Comparison of ENCODE assay signal across 8 cellular contexts in the genomic region with DNA sequence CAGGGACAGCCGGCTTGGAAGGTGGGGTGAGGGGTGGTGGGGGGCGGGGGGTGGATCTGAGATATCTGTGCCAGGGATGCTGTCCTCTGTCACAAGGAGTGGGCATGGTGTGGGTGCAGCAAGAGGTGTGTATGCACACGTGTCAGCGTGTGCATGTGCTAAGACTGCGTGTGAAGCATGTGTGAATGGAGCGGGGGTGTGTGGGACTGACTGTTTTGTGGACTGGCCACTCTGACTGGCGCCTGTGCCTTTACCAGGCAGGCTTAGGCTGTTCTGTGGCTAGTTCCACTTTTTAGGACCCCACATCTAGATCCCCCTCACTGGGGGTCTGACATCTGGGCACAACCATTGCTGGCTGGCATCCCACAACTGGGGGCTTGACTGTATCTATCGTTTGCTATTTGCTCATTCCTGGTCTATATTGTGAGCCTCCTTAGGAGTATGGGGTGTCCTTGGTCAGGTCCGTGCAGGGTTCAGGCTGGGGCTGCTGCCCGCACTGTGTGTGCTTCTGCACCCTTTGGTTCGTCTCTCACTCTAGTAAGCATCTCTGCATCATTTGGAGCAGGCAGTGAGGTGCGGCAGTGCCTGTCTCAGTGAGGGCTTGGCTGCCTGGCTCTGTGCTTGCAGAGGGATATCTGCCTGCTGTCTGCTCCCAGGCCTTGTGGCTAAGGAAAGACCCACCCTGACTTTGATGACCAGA. TPM values are rescaled to one million over a fixed set of nuclear protein-coding genes. Genes with fewer than 3 reads are reported as not detected.
DNase-seq lines count a peak whose midpoint lies in the region; ATAC-seq and TF ChIP-seq lines count a peak whose summit lies in the region.

No MANE protein-coding gene starts in this region.

- H3K9me3 Mint-ChIP-seq in CD14-positive monocyte (peaks cover 0 to 2% (median 0%) of the 10 kb centered on the region in 7 donors), nephron progenitor cell (no peaks in the 10 kb centered on the region)

- H3K27me3 Mint-ChIP-seq in CD14-positive monocyte (ENCODE audit: low read depth in 3 of 3), result peaks cover 0 to 3% (median 2%) of the 10 kb centered on the region in 3 donors
- H3K27me3 Mint-ChIP-seq in nephron progenitor cell (ENCODE audit: low read depth, poor library complexity), result peaks cover 2% of the 10 kb centered on the region

- H3K4me3 Mint-ChIP-seq in CD14-positive monocyte, result peak overlapping the region; percentile 92 to 97
- peak overlapping the region; percentile 95 for H3K4me3 Mint-ChIP-seq in nephron progenitor cell

- H3K27ac Mint-ChIP-seq in CD14-positive monocyte (peak overlapping the region; percentile 99 to 100 (median 99)), nephron progenitor cell (no peak overlapping the region)

- H3K4me1 Mint-ChIP-seq in CD14-positive monocyte (peaks cover 64% of the 10 kb centered on the region), nephron progenitor cell (peaks cover 80% of the 10 kb centered on the region)

- H3K9me3 ChIP-seq in MG63, result no peaks in the 10 kb centered on the region

- H3K36me3 ChIP-seq in MG63, result peaks cover 36% of the 10 kb centered on the region

- ATAC-seq in GM21825 (IDR thresholded peaks at IDR 0.05; ENCODE audit: unreplicated experiment), result no peak

- intact Hi-C loops in CD14-positive monocyte (cut with micrococcal nuclease), result loop anchor here (2.0 to 5.0 kb wide), 2 partner anchors 73 to 74 kb away; a partner anchor contains a TSS

- DNase-seq in CD14-positive monocyte (ENCODE audit: low spot score), result no peak
- no peak for DNase-seq in MG63
- DNase-seq in dermis blood vessel endothelial cell, result peak; percentile 28
- DNase-seq in nephron progenitor cell, result no peak
- DNase-seq in A172 (ENCODE audit: low spot score), result no peak
- DNase-seq in DMS 273 treated with DMSO at 0.1 percent for 48 hours (lab: John Stamatoyannopoulos, UW), result no peak
- no peak for DNase-seq in pons (ENCODE audit: low spot score)

- no peaks in the 10 kb centered on the region for H3K27me3 ChIP-seq in MG63

- H3K4me3 ChIP-seq in MG63, result peak overlapping the region; percentile 90

- H3K36me3 Mint-ChIP-seq in CD14-positive monocyte (peaks cover 20 to 40% of the 10 kb centered on the region in 2 donors), nephron progenitor cell (ENCODE audit: low read depth) (peaks cover 5% of the 10 kb centered on the region)

- TF ChIP-seq CTCF in CD14-positive monocyte (IDR thresholded peaks at IDR 0.05) (no peak), nephron progenitor cell (IDR thresholded peaks at IDR 0.05) (no peak)

RNA-seq across cellular contexts. Expression of a gene that starts 1.9 kb away (rescaled TPM):
- polyA plus RNA-seq in CD14-positive monocyte, result 100 to 1,000 TPM in 1 of 2 donors, 10 to 100 TPM in 1; 75.0 to 117 TPM
- total RNA-seq in MG63 (2014; rRNA removed; shearing (Covaris generic); ENCODE audit: low replicate concordance), result 119 and 172 TPM in 2 replicates
- 32.0 and 40.4 TPM in 2 replicates for total RNA-seq in dermis blood vessel endothelial cell
- 47.5 and 75.8 TPM in 2 replicates for total RNA-seq in A172 (2014; rRNA removed; shearing (Covaris generic))

RNA-seq across cellular contexts. Expression of a gene that starts 2.1 kb away (rescaled TPM):
- polyA plus RNA-seq in CD14-positive monocyte, result not detected
- 0.10 TPM in 1 of 2 replicates, not detected in the other for total RNA-seq in MG63 (2014; rRNA removed; shearing (Covaris generic); ENCODE audit: low replicate concordance)
- total RNA-seq in dermis blood vessel endothelial cell, result not detected in 2 replicates
- total RNA-seq in A172 (2014; rRNA removed; shearing (Covaris generic)), result 0.41 TPM in 1 of 2 replicates, not detected in the other

RNA-seq across cellular contexts. Expression of a gene that starts 34.3 kb away (rescaled TPM):
- 10 to 100 TPM; 11.9 to 15.9 TPM for polyA plus RNA-seq in CD14-positive monocyte
- total RNA-seq in MG63 (2014; rRNA removed; shearing (Covaris generic); ENCODE audit: low replicate concordance), result 27.9 and 33.5 TPM in 2 replicates
- 1.5 and 2.7 TPM in 2 replicates for total RNA-seq in dermis blood vessel endothelial cell
- total RNA-seq in A172 (2014; rRNA removed; shearing (Covaris generic)), result 35.7 and 41.8 TPM in 2 replicates

RNA-seq across cellular contexts. Expression of a gene that starts 46.3 kb away (rescaled TPM):
- polyA plus RNA-seq in CD14-positive monocyte, result 1 to 10 TPM; 1.5 to 6.3 TPM
- 20.0 and 22.2 TPM in 2 replicates for total RNA-seq in MG63 (2014; rRNA removed; shearing (Covaris generic); ENCODE audit: low replicate concordance)
- total RNA-seq in dermis blood vessel endothelial cell, result 4.0 and 4.1 TPM in 2 replicates
- 8.9 and 16.9 TPM in 2 replicates for total RNA-seq in A172 (2014; rRNA removed; shearing (Covaris generic))
